14 cellular contexts compared by ENCODE assay signal in the genomic region with DNA sequence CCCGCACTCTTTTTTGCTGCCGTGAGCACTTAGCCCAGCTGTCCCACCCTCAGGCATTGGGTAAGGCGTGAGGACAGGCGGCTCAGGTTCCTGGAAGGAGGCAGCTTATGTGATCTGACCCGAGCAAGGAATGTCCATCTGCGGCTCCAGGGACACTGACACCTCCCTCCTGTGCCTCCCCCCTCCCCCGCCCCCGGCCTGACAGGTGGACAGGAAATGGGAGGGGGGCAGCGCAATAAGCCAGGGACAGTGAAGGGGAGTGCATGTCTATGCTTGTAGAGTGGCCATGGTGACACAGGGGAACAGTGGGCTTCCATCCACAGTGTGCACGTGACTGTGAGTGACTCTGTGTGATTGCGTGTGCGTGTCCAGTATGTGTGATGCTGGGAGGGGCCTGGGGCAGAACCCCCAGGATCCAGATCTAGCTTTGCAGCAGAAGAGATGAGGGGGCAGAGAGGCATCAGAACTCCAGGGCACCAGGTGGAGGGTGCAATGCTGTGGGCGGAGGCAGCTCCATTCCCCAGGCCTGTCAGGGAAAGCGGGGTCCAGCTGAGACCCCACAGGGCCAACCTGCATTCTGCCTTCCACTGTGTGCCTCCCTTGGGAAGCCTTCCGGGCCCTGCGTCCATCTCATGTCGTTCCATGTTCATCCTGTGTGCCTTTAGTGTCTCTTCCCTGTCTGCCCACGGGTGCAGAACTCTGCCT. TPM values are rescaled to one million over a fixed set of nuclear protein-coding genes. Genes with fewer than 3 reads are reported as not detected.
DNase-seq lines count a peak whose midpoint lies in the region; ATAC-seq lines count a peak whose summit lies in the region.
"Had no signal": no experiment of that assay in that cellular context is flagged by ENCODE, and none has a peak within 500 bp of the region (broad histone marks: within the 10 kb centered on the region; RNA-seq: fewer than 3 reads in every experiment).

No MANE protein-coding gene starts in this region.

- H3K4me3 ChIP-seq in H7 (ENCODE audit: insufficient read depth, low read depth, low read length) = no peak overlapping the region
- H3K4me3 ChIP-seq in skeletal muscle cell (ENCODE audit: low read depth, low read length) = no peak overlapping the region
- H3K4me3 ChIP-seq: BLaER1, gastroesophageal sphincter, ovary had no signal

- DNase-seq in H7 (peak; percentile 76), SHP77 (lab: John Stamatoyannopoulos, UW) (peak; percentile 22 to 23), left ventricle myocardium superior (no peak), skeletal muscle cell (ENCODE audit: low read depth) (peak; percentile 16), SW480 (ENCODE audit: low spot score) (no peak), T-helper 9 cell (no peak)
- DNase-seq: DMS53, HFFc6, NCI-H2081 treated with DMSO at 0.1 percent for 48 hours had no signal

- H3K27me3 ChIP-seq in H7 (ENCODE audit: control insufficient read depth, insufficient read depth, low read length) = peaks cover 2% of the 10 kb centered on the region; the same call in 1 of the 2 replicates
- H3K27me3 ChIP-seq: ovary had no signal

- intact Hi-C loops in left ventricle myocardium superior (cut with micrococcal nuclease) = no loop called here

- peak; percentile 25 for ATAC-seq in left ventricle myocardium superior
- no peak for ATAC-seq in GM21576 (IDR thresholded peaks at IDR 0.05; ENCODE audit: unreplicated experiment)
- ATAC-seq: gastroesophageal sphincter had no signal

- H3K36me3 ChIP-seq in H7 (replicated peaks; ENCODE audit: control insufficient read depth, insufficient read depth, low read length) = no peaks in the 10 kb centered on the region
- H3K36me3 ChIP-seq: BLaER1, gastroesophageal sphincter, ovary had no signal

RNA-seq across cellular contexts. Expression of gene CNTFR, which starts 30.5 kb away (rescaled TPM):
- total RNA-seq in H7 (2014; rRNA removed; shearing (Covaris generic)) = 26.6 and 43.2 TPM in 2 replicates
- total RNA-seq in left ventricle myocardium superior = 3.3 TPM
- total RNA-seq: HFFc6 had no signal

RNA-seq across cellular contexts. Expression of gene ENHO, which starts 36.3 kb away (rescaled TPM):
- 33.3 and 35.1 TPM in 2 replicates for total RNA-seq in H7 (2014; rRNA removed; shearing (Covaris generic))
- 0.40 TPM for total RNA-seq in left ventricle myocardium superior
- total RNA-seq: mesenteric fat pad had no signal

RNA-seq across cellular contexts. Expression of gene RPP25L, which starts 52.8 kb away (rescaled TPM):
- 41.5 and 46.0 TPM in 2 replicates for total RNA-seq in H7 (2014; rRNA removed; shearing (Covaris generic))
- 40.8 TPM for total RNA-seq in left ventricle myocardium superior

Comparison
In these comparisons a context has a peak if more than half of its experiments do, and no peak if none do; other contexts are left out.
1. DNase-seq: peak in H7 (single experiment), SHP77 (2 of 2) and skeletal muscle cell (single experiment); none in left ventricle myocardium superior (single experiment), SW480 (single experiment) and T-helper 9 cell (single experiment).
2. RNA of gene ENHO, which starts 36.3 kb away (total RNA-seq): 33.3 to 35.1 TPM in H7; 0.40 TPM in left ventricle myocardium superior (single experiment); every median in the first group is over 10 times any median in the second.